17 cellular contexts compared by ENCODE assay signal in the genomic region with DNA sequence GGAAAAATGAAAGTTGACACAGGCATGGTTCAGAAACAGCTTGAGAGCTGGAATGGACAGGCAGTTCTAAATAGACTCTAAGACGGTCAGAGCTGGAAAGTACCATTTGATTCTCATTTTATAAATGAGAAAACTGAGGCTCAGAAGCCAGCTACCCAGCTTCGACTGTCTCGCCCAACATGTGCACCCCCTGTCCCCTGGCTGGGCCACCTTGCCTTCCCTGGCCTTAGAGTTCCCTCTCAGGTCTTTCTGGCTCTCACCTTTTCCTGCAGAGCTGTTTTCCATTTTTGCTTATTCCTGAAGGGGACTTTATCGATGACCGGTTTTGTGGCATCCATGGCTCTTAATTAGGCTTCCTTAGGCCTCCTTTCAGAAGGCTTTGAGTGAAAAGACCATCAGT. TPM values are rescaled to one million over a fixed set of nuclear protein-coding genes. Genes with fewer than 3 reads are reported as not detected.
DNase-seq lines count a peak whose midpoint lies in the region; ATAC-seq and TF ChIP-seq lines count a peak whose summit lies in the region.
"Had no signal": no experiment of that assay in that cellular context is flagged by ENCODE, and none has a peak within 500 bp of the region (broad histone marks: within the 10 kb centered on the region; RNA-seq: fewer than 3 reads in every experiment).

No MANE protein-coding gene starts in this region.

- H3K27me3 Mint-ChIP-seq in CD14-positive monocyte (ENCODE audit: low read depth in 3 of 3): peaks cover 2 to 10% (median 5%) of the 10 kb centered on the region in 3 donors

- WGBS in suprapubic skin: 93% methylated on average over 5 of the region's 5 CpGs

- no peaks in the 10 kb centered on the region for H3K27me3 ChIP-seq in DND-41 (ENCODE audit: insufficient read depth, low read length, poor library complexity)
- H3K27me3 ChIP-seq in suprapubic skin: no peaks in the 10 kb centered on the region
- H3K27me3 ChIP-seq: BE2C had no signal

- no peak overlapping the region for H3K4me2 ChIP-seq in DND-41 (ENCODE audit: insufficient read depth, low read length)
- H3K4me2 ChIP-seq: A549 had no signal

- H3K9ac ChIP-seq in DND-41 (ENCODE audit: low read depth, low read length): no peak overlapping the region

- peaks cover 8% of the 10 kb centered on the region; the same call in 1 of the 2 replicates for H4K20me1 ChIP-seq in DND-41 (ENCODE audit: insufficient read depth, low read length)

- ATAC-seq in DND-41 (ENCODE audit: insufficient read depth, low read depth): no peak
- ATAC-seq: A549; CD8-positive, alpha-beta T cell had no signal

- intact Hi-C loops in CD14-positive monocyte (cut with micrococcal nuclease): loop anchor here in 1 of 2 donors (10.0 kb wide), 1 partner anchor 83 kb away; no protein-coding TSS in a partner anchor

- no peak for TF ChIP-seq CTCF in CD14-positive monocyte (IDR thresholded peaks at IDR 0.05)
- TF ChIP-seq CTCF in DND-41 (IDR thresholded peaks at IDR 0.05; ENCODE audit: borderline replicate concordance, extremely low read depth, low read length, poor library complexity, severe bottlenecking): no peak
- TF ChIP-seq CTCF in suprapubic skin (IDR thresholded peaks at IDR 0.05): no peak

- no peaks in the 10 kb centered on the region for H3K36me3 ChIP-seq in DND-41 (ENCODE audit: insufficient read depth, low read length)
- no peaks in the 10 kb centered on the region for H3K36me3 ChIP-seq in suprapubic skin
- H3K36me3 ChIP-seq: BE2C had no signal

- H3K4me1 ChIP-seq in DND-41 (ENCODE audit: insufficient read depth, low read length) (no peaks in the 10 kb centered on the region), suprapubic skin (no peaks in the 10 kb centered on the region)
- H3K4me1 ChIP-seq: A549, BE2C had no signal

- no peak overlapping the region for H3K4me3 Mint-ChIP-seq in CD14-positive monocyte
- H3K4me3 Mint-ChIP-seq: CD8-positive, alpha-beta T cell; H9 had no signal

- H3K4me1 Mint-ChIP-seq in CD14-positive monocyte: peaks cover 31% of the 10 kb centered on the region

- H3K27ac ChIP-seq in DND-41 (ENCODE audit: low read length) (no peak overlapping the region), suprapubic skin (no peak overlapping the region)
- H3K27ac ChIP-seq: A549, C4-2B had no signal

- TF ChIP-seq POLR2A in suprapubic skin (IDR thresholded peaks at IDR 0.05): no peak

- DNase-seq in CD14-positive monocyte (ENCODE audit: low spot score) (peak; percentile 30), DND-41 (peak; percentile 2), mesenteric fat pad (ENCODE audit: low spot score) (peak; percentile 28), suprapubic skin (ENCODE audit: low spot score in 2 of 2) (peak; percentile 19 to 56), NCI-H1694 (lab: John Stamatoyannopoulos, UW) (no peak), NCI-H187 (lab: John Stamatoyannopoulos, UW) (no peak)
- DNase-seq in stimulated activated CD4-positive, alpha-beta T cell treated with anti-CD3 and anti-CD28 coated beads, Interleukin-4, amount 100 ng/mL, for 1 hour: no peak
- DNase-seq: BE2C; CD8-positive, alpha-beta T cell; COR-L47; DMS153; DMS79 treated with DMSO at 0.1 percent for 48 hours; GDM1; GOT3; H9 had no signal

- H3K9me3 ChIP-seq in DND-41 (ENCODE audit: insufficient read depth, low read length, severe bottlenecking): no peaks in the 10 kb centered on the region
- no peaks in the 10 kb centered on the region for H3K9me3 ChIP-seq in suprapubic skin
- H3K9me3 ChIP-seq: A549, BE2C had no signal

- no peak overlapping the region for H3K4me3 ChIP-seq in DND-41 (ENCODE audit: low read depth in 1 of 2, low read length in 2 of 2)
- H3K4me3 ChIP-seq in suprapubic skin: no peak overlapping the region
- H3K4me3 ChIP-seq: A549 had no signal

- no peak overlapping the region for H2AFZ ChIP-seq in DND-41 (ENCODE audit: low read depth, low read length)

- no peaks in the 10 kb centered on the region for H3K36me3 Mint-ChIP-seq in CD14-positive monocyte
- H3K36me3 Mint-ChIP-seq: CD8-positive, alpha-beta T cell had no signal

- H3K27ac Mint-ChIP-seq in CD14-positive monocyte: no peak overlapping the region
- H3K27ac Mint-ChIP-seq: CD8-positive, alpha-beta T cell; H9 had no signal

- H3K9me3 Mint-ChIP-seq in CD14-positive monocyte: no peaks in the 10 kb centered on the region
- H3K9me3 Mint-ChIP-seq: CD8-positive, alpha-beta T cell; H9 had no signal

- no peak for TF ChIP-seq EP300 in suprapubic skin (IDR thresholded peaks at IDR 0.05)

- H3K79me2 ChIP-seq in DND-41 (ENCODE audit: insufficient read depth, low read length): no peaks in the 10 kb centered on the region

RNA-seq across cellular contexts. Expression of a gene that starts 17.3 kb away (rescaled TPM):
- under 1 TPM in 1 of 2 donors, not detected in 1; 0.03 TPM for polyA plus RNA-seq in CD14-positive monocyte
- total RNA-seq in mesenteric fat pad: 0.51 TPM
- 1 to 10 TPM; 2.1 to 8.6 (median 2.9) TPM for total RNA-seq in suprapubic skin

RNA-seq across cellular contexts. Expression of a gene that starts 40.5 kb away (rescaled TPM):
- polyA plus RNA-seq in CD14-positive monocyte: 100 to 1,000 TPM; 173 to 252 TPM
- 44.7 TPM for total RNA-seq in mesenteric fat pad
- 100 to 1,000 TPM in 2 of 4 donors, 10 to 100 TPM in 2; 71.5 to 120 (median 99.4) TPM for total RNA-seq in suprapubic skin

RNA-seq across cellular contexts. Expression of a gene that starts 45.8 kb away (rescaled TPM):
- 1 to 10 TPM; 2.9 to 6.2 TPM for polyA plus RNA-seq in CD14-positive monocyte
- total RNA-seq in mesenteric fat pad: 56.2 TPM
- 10 to 100 TPM; 12.8 to 20.5 (median 14.7) TPM for total RNA-seq in suprapubic skin

Comparison
In these comparisons a context has a peak if more than half of its experiments do, and no peak if none do; other contexts are left out.
1. DNase-seq: peak in CD14-positive monocyte (single experiment), DND-41 (single experiment), mesenteric fat pad (single experiment) and suprapubic skin (2 of 2); none in NCI-H1694 (single experiment), NCI-H187 (0 of 2) and stimulated activated CD4-positive, alpha-beta T cell treated with anti-CD3 and anti-CD28 coated beads, Interleukin-4, amount 100 ng/mL, for 1 hour (single experiment).